In the genomic region with DNA sequence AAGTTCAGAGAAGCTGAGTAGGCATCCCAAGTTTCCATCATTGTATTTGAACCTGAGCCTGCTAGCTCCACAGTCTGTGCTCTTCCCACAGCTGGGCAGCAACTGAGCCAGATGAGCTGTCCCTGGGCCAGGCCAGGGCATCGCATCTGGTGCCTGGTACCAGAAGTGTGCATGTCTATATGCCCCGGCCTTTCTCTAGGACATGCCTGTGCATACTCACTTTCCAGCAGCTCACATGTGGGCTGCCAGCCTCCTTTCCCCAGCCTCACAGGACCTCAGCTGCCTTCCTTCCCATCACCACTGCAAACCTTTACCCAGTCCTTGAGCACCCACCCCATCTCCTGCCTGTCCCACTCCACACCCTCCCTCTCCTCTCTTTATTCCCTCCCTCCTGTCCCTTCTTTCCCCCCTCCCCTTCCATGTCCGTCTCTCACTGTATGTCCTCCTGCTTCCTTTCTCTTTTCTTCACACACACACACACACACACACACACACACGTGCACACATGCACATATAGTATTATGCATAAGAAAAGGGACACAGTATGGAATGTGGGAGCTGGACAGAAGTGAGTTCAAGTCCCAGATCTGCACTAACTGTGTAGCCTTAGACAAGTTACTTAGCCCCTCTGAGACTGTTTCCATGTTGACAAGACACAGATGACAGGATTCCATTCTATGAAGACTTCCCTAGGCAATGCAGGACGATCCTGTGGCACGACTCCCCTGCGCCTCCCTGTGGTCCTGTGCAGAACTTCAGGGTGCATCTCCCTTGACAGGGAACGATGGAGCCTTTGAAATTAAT, we compare ENCODE assay signal across 8 cellular contexts. TPM values are rescaled to one million over a fixed set of nuclear protein-coding genes. Genes with fewer than 3 reads are reported as not detected.
DNase-seq lines count a peak whose midpoint lies in the region; ATAC-seq and TF ChIP-seq lines count a peak whose summit lies in the region.

No MANE protein-coding gene starts in this region.

- H3K27ac Mint-ChIP-seq in activated naive CD8-positive, alpha-beta T cell treated with anti-CD3 and anti-CD28 coated beads for 36 hours, result no peak overlapping the region

- H3K4me1 Mint-ChIP-seq in activated naive CD8-positive, alpha-beta T cell treated with anti-CD3 and anti-CD28 coated beads for 36 hours, result no peaks in the 10 kb centered on the region

- no peak for TF ChIP-seq EP300 in sigmoid colon (IDR thresholded peaks at IDR 0.05)

- in situ Hi-C loops in gastrocnemius medialis (cut with MboI; ENCODE audit: low sequenced_read_pairs in 4 of 4), result no loop called here

- TF ChIP-seq CTCF in left ventricle myocardium inferior (IDR thresholded peaks at IDR 0.05; ENCODE audit: borderline replicate concordance) (peak; percentile 75), sigmoid colon (IDR thresholded peaks at IDR 0.05) (peak; percentile 21 to 67 (median 60)), gastrocnemius medialis (IDR thresholded peaks at IDR 0.05 in 4 of 5, conservative IDR thresholded peaks at IDR 0.05 in 1 of 5) (peak in 1 of 5 experiments; percentile 25)

- H3K27me3 ChIP-seq in left ventricle myocardium inferior (ENCODE audit: low read depth), result peaks cover 79% of the 10 kb centered on the region
- H3K27me3 ChIP-seq in sigmoid colon, result peaks cover 0 to 4% (median 0%) of the 10 kb centered on the region in 3 donors
- peaks cover 0 to 3% (median 0%) of the 10 kb centered on the region in 3 donors for H3K27me3 ChIP-seq in gastrocnemius medialis

- H3K27me3 Mint-ChIP-seq in activated naive CD8-positive, alpha-beta T cell treated with anti-CD3 and anti-CD28 coated beads for 36 hours, result peaks cover 6% of the 10 kb centered on the region

- no peak overlapping the region for H3K4me3 ChIP-seq in left ventricle myocardium inferior
- H3K4me3 ChIP-seq in sigmoid colon, result no peak overlapping the region
- H3K4me3 ChIP-seq in gastrocnemius medialis, result no peak overlapping the region

- TF ChIP-seq POLR2A in sigmoid colon (IDR thresholded peaks at IDR 0.05) (no peak), gastrocnemius medialis (IDR thresholded peaks at IDR 0.05) (no peak)

- H3K36me3 ChIP-seq in left ventricle myocardium inferior (no peaks in the 10 kb centered on the region), sigmoid colon (no peaks in the 10 kb centered on the region), gastrocnemius medialis (no peaks in the 10 kb centered on the region)

- 32 to 36% methylated on average over 8 of the region's 8 CpGs for WGBS in sigmoid colon, 2 donors

- ATAC-seq in GM21526 (IDR thresholded peaks at IDR 0.05; ENCODE audit: low FRiP score, unreplicated experiment), result peak; percentile 88
- ATAC-seq in SK-N-SH treated with all-trans-retinoic acid at 6 μM for 48 hours, result peak; percentile 90
- no peak for ATAC-seq in gastrocnemius medialis

- no peaks in the 10 kb centered on the region for H3K9me3 Mint-ChIP-seq in activated naive CD8-positive, alpha-beta T cell treated with anti-CD3 and anti-CD28 coated beads for 36 hours

- H3K4me1 ChIP-seq in left ventricle myocardium inferior (no peaks in the 10 kb centered on the region), sigmoid colon (no peaks in the 10 kb centered on the region), gastrocnemius medialis (no peaks in the 10 kb centered on the region)

- peak; percentile 60 for DNase-seq in ELR (ENCODE audit: low read depth)
- DNase-seq in HuH-7 (ENCODE audit: low spot score), result peak; percentile 63
- peak; percentile 59 for DNase-seq in activated naive CD8-positive, alpha-beta T cell treated with anti-CD3 and anti-CD28 coated beads for 36 hours
- DNase-seq in left ventricle myocardium inferior, result peak; percentile 49
- no peak for DNase-seq in sigmoid colon
- DNase-seq in gastrocnemius medialis, result no peak

- no peaks in the 10 kb centered on the region for H3K9me3 ChIP-seq in left ventricle myocardium inferior (replicated peaks)
- H3K9me3 ChIP-seq in sigmoid colon, result no peaks in the 10 kb centered on the region
- H3K9me3 ChIP-seq in gastrocnemius medialis, result no peaks in the 10 kb centered on the region

- no peaks in the 10 kb centered on the region for H3K36me3 Mint-ChIP-seq in activated naive CD8-positive, alpha-beta T cell treated with anti-CD3 and anti-CD28 coated beads for 36 hours

- H3K27ac ChIP-seq in left ventricle myocardium inferior (replicated peaks) (no peak overlapping the region), sigmoid colon (no peak overlapping the region), gastrocnemius medialis (no peak overlapping the region)

- no peak overlapping the region for H3K4me3 Mint-ChIP-seq in activated naive CD8-positive, alpha-beta T cell treated with anti-CD3 and anti-CD28 coated beads for 36 hours

- intact Hi-C loops in left ventricle myocardium inferior (cut with micrococcal nuclease) (no loop called here), sigmoid colon (cut with DNase I) (loop anchor here (2.0 kb wide), 1 partner anchor 56 kb away; no protein-coding TSS in a partner anchor), gastrocnemius medialis (cut with DNase I; ENCODE audit: low total_unique reads) (no loop called here)

TF ChIP-seq in SK-N-SH treated with all-trans-retinoic acid at 6 μM for 48 hours, 23 proteins besides CTCF, POLR2A, EP300 and RAD21:
- TF ChIP-seq ZNF565 (CRISPR knock-in tag; conservative IDR thresholded peaks at IDR 0.05; ENCODE audit: low read depth) (no peak), ESRRG (CRISPR knock-in tag; IDR thresholded peaks at IDR 0.05) (no peak), TOX (CRISPR knock-in tag; IDR thresholded peaks at IDR 0.05; ENCODE audit: borderline replicate concordance) (no peak), BACH2 (CRISPR knock-in tag; IDR thresholded peaks at IDR 0.05; ENCODE audit: borderline replicate concordance) (no peak), CSDC2 (CRISPR knock-in tag; IDR thresholded peaks at IDR 0.05) (no peak), ARNTL (CRISPR knock-in tag; IDR thresholded peaks at IDR 0.05; ENCODE audit: borderline replicate concordance, low read depth) (no peak)
- TF ChIP-seq, protein P1, sequence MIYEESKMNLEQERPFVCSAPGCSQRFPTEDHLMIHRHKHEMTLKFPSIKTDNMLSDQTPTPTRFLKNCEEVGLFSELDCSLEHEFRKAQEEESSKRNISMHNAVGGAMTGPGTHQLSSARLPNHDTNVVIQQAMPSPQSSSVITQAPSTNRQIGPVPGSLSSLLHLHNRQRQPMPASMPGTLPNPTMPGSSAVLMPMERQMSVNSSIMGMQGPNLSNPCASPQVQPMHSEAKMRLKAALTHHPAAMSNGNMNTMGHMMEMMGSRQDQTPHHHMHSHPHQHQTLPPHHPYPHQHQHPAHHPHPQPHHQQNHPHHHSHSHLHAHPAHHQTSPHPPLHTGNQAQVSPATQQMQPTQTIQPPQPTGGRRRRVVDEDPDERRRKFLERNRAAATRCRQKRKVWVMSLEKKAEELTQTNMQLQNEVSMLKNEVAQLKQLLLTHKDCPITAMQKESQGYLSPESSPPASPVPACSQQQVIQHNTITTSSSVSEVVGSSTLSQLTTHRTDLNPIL (CRISPR knock-in tag; IDR thresholded peaks at IDR 0.05; ENCODE audit: low read depth), result no peak
- TF ChIP-seq, protein P2, sequence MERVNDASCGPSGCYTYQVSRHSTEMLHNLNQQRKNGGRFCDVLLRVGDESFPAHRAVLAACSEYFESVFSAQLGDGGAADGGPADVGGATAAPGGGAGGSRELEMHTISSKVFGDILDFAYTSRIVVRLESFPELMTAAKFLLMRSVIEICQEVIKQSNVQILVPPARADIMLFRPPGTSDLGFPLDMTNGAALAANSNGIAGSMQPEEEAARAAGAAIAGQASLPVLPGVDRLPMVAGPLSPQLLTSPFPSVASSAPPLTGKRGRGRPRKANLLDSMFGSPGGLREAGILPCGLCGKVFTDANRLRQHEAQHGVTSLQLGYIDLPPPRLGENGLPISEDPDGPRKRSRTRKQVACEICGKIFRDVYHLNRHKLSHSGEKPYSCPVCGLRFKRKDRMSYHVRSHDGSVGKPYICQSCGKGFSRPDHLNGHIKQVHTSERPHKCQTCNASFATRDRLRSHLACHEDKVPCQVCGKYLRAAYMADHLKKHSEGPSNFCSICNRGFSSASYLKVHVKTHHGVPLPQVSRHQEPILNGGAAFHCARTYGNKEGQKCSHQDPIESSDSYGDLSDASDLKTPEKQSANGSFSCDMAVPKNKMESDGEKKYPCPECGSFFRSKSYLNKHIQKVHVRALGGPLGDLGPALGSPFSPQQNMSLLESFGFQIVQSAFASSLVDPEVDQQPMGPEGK (CRISPR knock-in tag; IDR thresholded peaks at IDR 0.05; ENCODE audit: borderline replicate concordance), result no peak

RNA-seq across cellular contexts. Expression of a gene that starts 10.9 kb away (rescaled TPM):
- total RNA-seq in activated naive CD8-positive, alpha-beta T cell treated with anti-CD3 and anti-CD28 coated beads for 36 hours, result 1 to 10 TPM in 1 of 2 experiments, under 1 TPM in 1; 0.91 to 1.6 TPM
- total RNA-seq in left ventricle myocardium inferior (0.41 TPM), sigmoid colon (1 to 10 TPM in 1 of 4 donors, under 1 TPM in 3; 0.27 to 3.0 (median 0.34) TPM), gastrocnemius medialis (under 1 TPM in 1 of 4 donors, not detected in 3; 0.27 TPM)
- 10 to 100 TPM in 1 of 3 donors, 1 to 10 TPM in 2; 2.4 to 26.6 (median 6.2) TPM for polyA plus RNA-seq in sigmoid colon

RNA-seq across cellular contexts. Expression of a gene that starts 20.1 kb away (rescaled TPM):
- total RNA-seq in activated naive CD8-positive, alpha-beta T cell treated with anti-CD3 and anti-CD28 coated beads for 36 hours, result not detected
- total RNA-seq in left ventricle myocardium inferior (not detected), sigmoid colon (not detected), gastrocnemius medialis (not detected)
- under 1 TPM in 1 of 3 donors, not detected in 2; 0.03 TPM for polyA plus RNA-seq in sigmoid colon

RNA-seq across cellular contexts. Expression of a gene that starts 31.6 kb away (rescaled TPM):
- total RNA-seq in activated naive CD8-positive, alpha-beta T cell treated with anti-CD3 and anti-CD28 coated beads for 36 hours, result not detected
- total RNA-seq in left ventricle myocardium inferior (not detected), sigmoid colon (not detected), gastrocnemius medialis (under 1 TPM in 1 of 4 donors, not detected in 3; 0.92 TPM)
- 100 to 1,000 TPM; 293 to 652 (median 324) TPM for polyA plus RNA-seq in sigmoid colon

RNA-seq across cellular contexts. Expression of a gene that starts 36.1 kb away (rescaled TPM):
- total RNA-seq in activated naive CD8-positive, alpha-beta T cell treated with anti-CD3 and anti-CD28 coated beads for 36 hours, result not detected
- total RNA-seq in left ventricle myocardium inferior (not detected), sigmoid colon (not detected), gastrocnemius medialis (not detected)
- polyA plus RNA-seq in sigmoid colon, result not detected

RNA-seq across cellular contexts. Expression of a gene that starts 39.6 kb away (rescaled TPM):
- total RNA-seq in activated naive CD8-positive, alpha-beta T cell treated with anti-CD3 and anti-CD28 coated beads for 36 hours, result not detected
- total RNA-seq in left ventricle myocardium inferior, result 0.19 TPM
- 1 to 10 TPM in 2 of 4 donors, under 1 TPM in 1, not detected in 1; 0.82 to 3.6 (median 1.4) TPM for total RNA-seq in sigmoid colon
- polyA plus RNA-seq in sigmoid colon, result not detected
- under 1 TPM in 1 of 4 donors, not detected in 3; 0.22 TPM for total RNA-seq in gastrocnemius medialis

Comparison
In these comparisons a context has a peak if more than half of its experiments do, and no peak if none do; other contexts are left out.
1. DNase-seq: peak in ELR (single experiment), HuH-7 (single experiment), activated naive CD8-positive, alpha-beta T cell treated with anti-CD3 and anti-CD28 coated beads for 36 hours (single experiment) and left ventricle myocardium inferior (single experiment); none in sigmoid colon (single experiment) and gastrocnemius medialis (0 of 2).
2. ATAC-seq: peak in GM21526 (single experiment) and SK-N-SH treated with all-trans-retinoic acid at 6 μM for 48 hours (single experiment); none in gastrocnemius medialis (0 of 2).